In genomic region chr9:87322840-87323635, GRCh38 we compare ENCODE assay signal across 20 cellular contexts.
DNase-seq lines count a peak whose midpoint lies in the region; ATAC-seq and TF ChIP-seq lines count a peak whose summit lies in the region.
"Had no signal": no experiment of that assay in that cellular context is flagged by ENCODE, and none has a peak within 500 bp of the region (broad histone marks: within the 10 kb centered on the region; RNA-seq: fewer than 3 reads in every experiment).

No MANE protein-coding gene starts in this region.

- TF ChIP-seq CTCF in HEK293 (tag by site-specific recombination; IDR thresholded peaks at IDR 0.05) = no peak
- no peak for TF ChIP-seq CTCF in choroid plexus epithelial cell (conservative IDR thresholded peaks at IDR 0.05; ENCODE audit: low read depth, low read length)
- no peak for TF ChIP-seq CTCF in mesothelial cell of epicardium (IDR thresholded peaks at IDR 0.05; ENCODE audit: unreplicated experiment)
- TF ChIP-seq CTCF in stomach (IDR thresholded peaks at IDR 0.05) = no peak

- no peaks in the 10 kb centered on the region for H3K27me3 Mint-ChIP-seq in mesothelial cell of epicardium (ENCODE audit: low read depth)

- no peaks in the 10 kb centered on the region for H3K9me3 ChIP-seq in HEK293 (ENCODE audit: control insufficient read depth, insufficient read depth, low read depth, low read length)
- H3K9me3 ChIP-seq in stomach = no peaks in the 10 kb centered on the region
- H3K9me3 ChIP-seq: gastroesophageal sphincter, neutrophil had no signal

- TF ChIP-seq EP300 in stomach (IDR thresholded peaks at IDR 0.05) = no peak

- no peak overlapping the region for H3K4me3 Mint-ChIP-seq in mesothelial cell of epicardium
- H3K4me3 Mint-ChIP-seq: CD8-positive, alpha-beta T cell had no signal

- TF ChIP-seq POLR2A in stomach (IDR thresholded peaks at IDR 0.05) = no peak

- DNase-seq in AG08395 (ENCODE audit: low spot score) (peak; percentile 56), choroid plexus epithelial cell (ENCODE audit: low read depth) (peak; percentile 69), mesothelial cell of epicardium (ENCODE audit: low spot score in 2 of 2, unreplicated experiment in 2 of 2) (no peak), stomach (no peak), COLO668 (lab: John Stamatoyannopoulos, UW; ENCODE audit: unreplicated experiment) (no peak)
- DNase-seq: ACHN; activated CD4-positive, alpha-beta T cell treated with anti-CD3 and anti-CD28 coated beads for 4 hours; CD8-positive, alpha-beta T cell; central memory CD4-positive, alpha-beta T cell; DMS79 treated with DMSO at 0.1 percent for 48 hours; H7; Kasumi-1; left cardiac atrium; NCI-H1417; NCI-H526 treated with DMSO at 0.1 percent for 48 hours had no signal

- H3K36me3 Mint-ChIP-seq in mesothelial cell of epicardium = no peaks in the 10 kb centered on the region
- H3K36me3 Mint-ChIP-seq: CD8-positive, alpha-beta T cell had no signal

- intact Hi-C loops in stomach (cut with DNase I; ENCODE audit: low total_unique reads) = loop anchor here (5.0 kb wide), 1 partner anchor 891 kb away; no protein-coding TSS in a partner anchor

- no peaks in the 10 kb centered on the region for H3K27me3 ChIP-seq in stomach
- H3K27me3 ChIP-seq: gastroesophageal sphincter, neutrophil had no signal

- H3K27ac Mint-ChIP-seq in mesothelial cell of epicardium = peak overlapping the region; percentile 47
- H3K27ac Mint-ChIP-seq: CD8-positive, alpha-beta T cell had no signal

- WGBS in stomach, 5 donors = 77 to 92% (median 84%) methylated on average over 5 of the region's 5 CpGs

- peaks cover 11% of the 10 kb centered on the region for H3K9me3 Mint-ChIP-seq in mesothelial cell of epicardium
- H3K9me3 Mint-ChIP-seq: CD8-positive, alpha-beta T cell had no signal

- H3K4me1 ChIP-seq in HEK293 (ENCODE audit: control insufficient read depth, insufficient read depth, low read length) (no peaks in the 10 kb centered on the region), stomach (peaks cover 0 to 5% (median 1%) of the 10 kb centered on the region in 4 donors)

- POLR2A ChIA-PET in HEK293 (lab: Yijun Ruan, JAX) = no interaction called here

- H3K36me3 ChIP-seq in HEK293 (ENCODE audit: control insufficient read depth in 2 of 2, insufficient read depth in 1 of 2, low read length in 2 of 2) (no peaks in the 10 kb centered on the region), stomach (no peaks in the 10 kb centered on the region)
- H3K36me3 ChIP-seq: gastroesophageal sphincter, neutrophil had no signal

- no peak for ATAC-seq in HG03439 (IDR thresholded peaks at IDR 0.05; ENCODE audit: unreplicated experiment)
- no peak for ATAC-seq in GM21786 (IDR thresholded peaks at IDR 0.05; ENCODE audit: unreplicated experiment)
- ATAC-seq: CD8-positive, alpha-beta T cell had no signal

- no peak overlapping the region for H3K27ac ChIP-seq in HEK293 (ENCODE audit: extremely low read depth, low read depth, low read length)
- no peak overlapping the region for H3K27ac ChIP-seq in stomach
- H3K27ac ChIP-seq: gastroesophageal sphincter, neutrophil had no signal

- H3K4me1 Mint-ChIP-seq in mesothelial cell of epicardium = peaks cover 13% of the 10 kb centered on the region

- CTCF ChIA-PET in HEK293 (lab: Yijun Ruan, JAX) = interaction anchor here (0.6 to 5.8 kb wide), 17 partner anchors 45 to 908 kb away, joined by 3 to 58 read pairs (median 5); partner anchors contain the start of gene GAS1

- H3K4me3 ChIP-seq in HEK293 (ENCODE audit: low read depth, low read length) (no peak overlapping the region), choroid plexus epithelial cell (ENCODE audit: low read depth, low read length) (no peak overlapping the region), stomach (no peak overlapping the region)
- H3K4me3 ChIP-seq: gastroesophageal sphincter had no signal

TF ChIP-seq in HEK293, 187 proteins besides CTCF, POLR2A, EP300 and RAD21:
- no peak for TF ChIP-seq SP3 (tag by site-specific recombination; IDR thresholded peaks at IDR 0.05)
- peak; percentile 67; the same call in 1 of the 2 replicates for TF ChIP-seq PRDM6 (tag by site-specific recombination; IDR thresholded peaks at IDR 0.05)

Comparison
In these comparisons a context has a peak if more than half of its experiments do, and no peak if none do; other contexts are left out.
1. DNase-seq: peak in AG08395 (single experiment) and choroid plexus epithelial cell (single experiment); none in mesothelial cell of epicardium (0 of 2), stomach (single experiment) and COLO668 (single experiment).